ENCODE assay signal across 24 cellular contexts in the genomic region with DNA sequence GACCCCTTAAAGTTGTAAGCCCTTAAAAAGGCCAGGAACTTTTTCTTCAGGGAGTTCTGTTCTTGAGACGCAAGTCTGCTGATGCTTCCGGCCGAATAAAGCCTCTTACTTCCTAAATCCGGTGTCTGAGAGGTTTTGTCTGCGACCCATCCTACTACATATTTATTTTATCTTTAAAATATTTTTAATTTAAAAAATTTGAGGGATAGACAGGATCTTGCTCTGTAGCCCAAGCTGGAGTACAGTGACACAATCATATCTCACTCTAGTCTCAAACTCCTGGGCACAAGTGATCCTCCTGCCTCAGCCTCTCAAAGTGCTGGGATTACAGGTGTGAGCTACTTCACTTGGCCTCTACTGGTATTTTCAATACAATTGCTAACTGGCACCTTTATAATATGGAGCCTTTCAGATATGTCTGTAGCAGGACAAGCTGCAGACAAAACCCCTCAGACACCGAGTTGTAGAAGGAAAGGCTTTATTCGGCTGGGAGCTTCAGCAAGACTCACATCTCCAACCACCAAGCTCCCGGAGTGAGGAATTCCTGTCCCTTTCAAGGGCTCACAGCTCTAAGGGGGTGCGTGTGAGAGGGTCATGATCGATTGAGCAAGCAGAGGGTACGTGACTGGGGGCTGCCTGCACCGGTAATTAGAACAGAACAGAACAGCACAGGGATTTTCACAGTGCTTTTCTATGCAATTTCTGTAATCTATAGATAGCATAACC. TPM values are rescaled to one million over a fixed set of nuclear protein-coding genes. Genes with fewer than 3 reads are reported as not detected.
"Had no signal": no experiment of that assay in that cellular context is flagged by ENCODE, and none has a peak within 500 bp of the region (broad histone marks: within the 10 kb centered on the region; RNA-seq: fewer than 3 reads in every experiment).

No MANE protein-coding gene starts in this region.

- DNase-seq: Karpas-422, KG1, MG63, NCI-H1092, NCI-H146, NCI-H1694 treated with DMSO at 0.1 percent for 48 hours, NCI-H1930, NCI-H2081, NCI-H2107, NCI-H2227 treated with DMSO at 0.1 percent for 48 hours, NCI-H524, NCI-H526 treated with DMSO at 0.1 percent for 48 hours, NCI-H748 treated with DMSO at 0.1 percent for 48 hours, PC-3, SHP77, SK-N-SH, SW 1271, T-cell had no signal

- H3K27ac ChIP-seq: HL-60, RWPE1 had no signal

- FAIRE-seq: HTR-8/SVneo had no signal

- H3K4me2 ChIP-seq: SK-N-SH had no signal

- H3K36me3 Mint-ChIP-seq: T-cell had no signal

- H3K9me3 Mint-ChIP-seq: T-cell had no signal

- H3K4me1 Mint-ChIP-seq: T-cell had no signal

- ATAC-seq: Panc1, PC-3, T-cell had no signal

- H3K9ac ChIP-seq: SK-N-SH had no signal

- H3K9me3 ChIP-seq: MG63, SK-N-SH had no signal

- H3K4me3 Mint-ChIP-seq: T-cell had no signal

- H3K27ac Mint-ChIP-seq: T-cell had no signal

- H3K36me3 ChIP-seq: MG63 had no signal

- H3K4me3 ChIP-seq: MG63 had no signal

- H3K27me3 ChIP-seq: MG63 had no signal

RNA-seq across cellular contexts. Expression of a gene that starts 41.0 kb away (rescaled TPM):
- total RNA-seq: NCI-H460, PC-3, SK-MEL-5, T-cell had no signal
- polyA plus RNA-seq: SK-N-SH had no signal

RNA-seq across cellular contexts. Expression of a gene that starts 51.1 kb away (rescaled TPM):
- total RNA-seq: NCI-H460, PC-3, SK-MEL-5, T-cell had no signal
- polyA plus RNA-seq: SK-N-SH had no signal
